9 cellular contexts compared by ENCODE assay signal in genomic region chr15:69760890-69761568, GRCh38.
DNase-seq lines count a peak whose midpoint lies in the region; ATAC-seq, FAIRE-seq and TF ChIP-seq lines count a peak whose summit lies in the region.
"Had no signal": no experiment of that assay in that cellular context is flagged by ENCODE, and none has a peak within 500 bp of the region (broad histone marks: within the 10 kb centered on the region; RNA-seq: fewer than 3 reads in every experiment).

No MANE protein-coding gene starts in this region.

- DNase-seq in GM13976 (ENCODE audit: low spot score) (peak; percentile 51), T-helper 1 cell (peak; percentile 26 to 96 (median 61)), adipocyte (ENCODE audit: low read depth) (peak; percentile 97), keratinocyte (ENCODE audit: low read depth, low spot score) (peak; percentile 77)
- peak; percentile 60 to 84 (median 76) for DNase-seq in stimulated activated CD4-positive, alpha-beta T cell treated with anti-CD3 and anti-CD28 coated beads, TNF-alpha, amount 100 ng/mL, for 24 hours (ENCODE audit: low read depth in 3 of 3)

- TF ChIP-seq CTCF in GM13976 (IDR thresholded peaks at IDR 0.05; ENCODE audit: borderline replicate concordance, control extremely low read depth, extremely low read depth, insufficient read depth, missing control alignments) (no peak), keratinocyte (optimal IDR thresholded peaks at IDR 0.05 in 1 of 3, IDR thresholded peaks at IDR 0.05 in 1 of 3, conservative IDR thresholded peaks at IDR 0.05 in 1 of 3; ENCODE audit: extremely low read depth in 1 of 3, insufficient read depth in 2 of 3, low read length in 3 of 3) (no peak)

- H4K20me1 ChIP-seq in keratinocyte (ENCODE audit: control insufficient read depth, extremely low read depth, insufficient read depth, low read length), result peaks cover 3% of the 10 kb centered on the region

- in situ Hi-C loops in GM13976 (cut with MboI; ENCODE audit: low sequenced_read_pairs, unreplicated experiment), result loop anchor here (25.0 kb wide), 1 partner anchor 326 kb away; the partner anchor contains the start of gene TLE3

- no peak overlapping the region for H3K27ac ChIP-seq in keratinocyte (ENCODE audit: control insufficient read depth, insufficient read depth, low read length)

- H3K4me1 ChIP-seq in adipocyte (ENCODE audit: control insufficient read depth, insufficient read depth, low read length) (peaks cover 28% of the 10 kb centered on the region), keratinocyte (ENCODE audit: control insufficient read depth, extremely low read depth, insufficient read depth, low read length) (peaks cover 18% of the 10 kb centered on the region)

- H3K9ac ChIP-seq in adipocyte (ENCODE audit: low read length), result peak overlapping the region; percentile 62
- H3K9ac ChIP-seq in keratinocyte (ENCODE audit: control insufficient read depth, extremely low read depth, insufficient read depth, low read length), result no peak overlapping the region

- no peak overlapping the region for H2AFZ ChIP-seq in keratinocyte (ENCODE audit: control insufficient read depth, low read length)

- peak overlapping the region; percentile 37 for H3K4me3 ChIP-seq in adipocyte (ENCODE audit: low read length)
- no peak overlapping the region for H3K4me3 ChIP-seq in keratinocyte (ENCODE audit: control insufficient read depth in 2 of 3, extremely low read depth in 1 of 3, insufficient read depth in 2 of 3, low read depth in 1 of 3, low read length in 3 of 3)

- no peaks in the 10 kb centered on the region for H3K36me3 ChIP-seq in adipocyte (ENCODE audit: control insufficient read depth, insufficient read depth, low read length, severe bottlenecking)
- no peaks in the 10 kb centered on the region for H3K36me3 ChIP-seq in keratinocyte (ENCODE audit: control insufficient read depth in 2 of 2, extremely low read depth in 1 of 2, insufficient read depth in 2 of 2, low read length in 2 of 2)

- H3K4me2 ChIP-seq in keratinocyte (ENCODE audit: control insufficient read depth, extremely low read depth, insufficient read depth, low read depth, low read length), result peak overlapping the region; percentile 51

- H3K79me2 ChIP-seq in keratinocyte (ENCODE audit: control insufficient read depth, insufficient read depth, low read length), result no peaks in the 10 kb centered on the region

- peak; percentile 61 for ATAC-seq in HG03439 (IDR thresholded peaks at IDR 0.05; ENCODE audit: unreplicated experiment)
- no peak for ATAC-seq in HG03460 (IDR thresholded peaks at IDR 0.05; ENCODE audit: unreplicated experiment)
- ATAC-seq in HG02759 (IDR thresholded peaks at IDR 0.05; ENCODE audit: unreplicated experiment), result no peak

- H3K27me3 ChIP-seq in adipocyte (replicated peaks; ENCODE audit: control insufficient read depth, insufficient read depth, low read length) (no peaks in the 10 kb centered on the region), keratinocyte (ENCODE audit: control insufficient read depth, extremely low read depth, insufficient read depth, low read length) (peaks cover 15% of the 10 kb centered on the region)

- H3K9me1 ChIP-seq in keratinocyte (ENCODE audit: control insufficient read depth, extremely low read depth, insufficient read depth, low read length), result no peaks in the 10 kb centered on the region

- no peaks in the 10 kb centered on the region for H3K9me3 ChIP-seq in adipocyte (ENCODE audit: control insufficient read depth, low read length)
- H3K9me3 ChIP-seq in keratinocyte (ENCODE audit: control insufficient read depth, low read depth, low read length), result no peaks in the 10 kb centered on the region

- dilution Hi-C loops in keratinocyte (cut with MboI; ENCODE audit: extremely low pct_ligation_motif_present, low sequenced_read_pairs), result no loop called here

- no peak for FAIRE-seq in keratinocyte (lab: Jason Lieb, UNC)
- FAIRE-seq: TTC549 had no signal
